In the genomic region with DNA sequence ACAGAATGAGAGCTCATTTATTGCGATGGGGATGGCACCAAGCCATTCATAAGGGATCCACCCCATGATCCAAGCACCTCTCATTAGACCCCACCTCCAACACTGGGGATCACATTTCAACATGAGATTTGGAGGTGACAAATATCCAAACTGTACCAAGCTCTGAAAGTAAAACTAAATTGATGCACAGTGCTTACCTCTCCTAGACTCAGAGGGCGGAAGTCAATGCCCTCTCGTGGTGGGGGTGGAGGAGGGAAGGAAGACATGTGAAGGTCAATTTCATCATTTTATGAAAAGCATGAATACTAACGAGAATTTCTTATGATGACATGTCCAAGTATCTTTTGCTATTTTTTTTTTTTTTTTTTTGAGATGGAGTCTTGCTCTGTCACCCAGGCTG, we compare ENCODE assay signal across 12 cellular contexts.
DNase-seq lines count a peak whose midpoint lies in the region; ATAC-seq and TF ChIP-seq lines count a peak whose summit lies in the region.
"Had no signal": no experiment of that assay in that cellular context is flagged by ENCODE, and none has a peak within 500 bp of the region (broad histone marks: within the 10 kb centered on the region; RNA-seq: fewer than 3 reads in every experiment).

No MANE protein-coding gene starts in this region.

- H3K4me3 Mint-ChIP-seq in naive thymus-derived CD4-positive, alpha-beta T cell: no peak overlapping the region

- H3K27me3 Mint-ChIP-seq in naive thymus-derived CD4-positive, alpha-beta T cell: peaks cover 0 to 5% (median 4%) of the 10 kb centered on the region in 5 donors

- H3K36me3 ChIP-seq in naive thymus-derived CD4-positive, alpha-beta T cell (ENCODE audit: control insufficient read depth in 2 of 3, insufficient read depth in 3 of 3, low read length in 3 of 3): no peaks in the 10 kb centered on the region

- in situ Hi-C loops in ACHN (cut with HindIII; ENCODE audit: low pct_ligation_motif_present, low pct_unique_long_range_greater_than_20kb, low sequenced_read_pairs): no loop called here

- no peaks in the 10 kb centered on the region for H3K36me3 Mint-ChIP-seq in naive thymus-derived CD4-positive, alpha-beta T cell
- H3K36me3 Mint-ChIP-seq: IgD-negative memory B cell had no signal

- intact Hi-C loops in naive thymus-derived CD4-positive, alpha-beta T cell (cut with micrococcal nuclease): loop anchor here in 1 of 2 donors (1.0 kb wide), 1 partner anchor 645 kb away; no protein-coding TSS in a partner anchor

- H3K27me3 ChIP-seq in HL-60 (ENCODE audit: insufficient read depth, poor library complexity, severe bottlenecking): no peaks in the 10 kb centered on the region
- H3K27me3 ChIP-seq in naive thymus-derived CD4-positive, alpha-beta T cell (ENCODE audit: control insufficient read depth in 2 of 2, insufficient read depth in 2 of 2, low read length in 2 of 2): no peaks in the 10 kb centered on the region

- CTCF ChIA-PET in naive thymus-derived CD4-positive, alpha-beta T cell (lab: Charles Lee): interaction anchor here (0.6 to 1.9 kb wide), 5 partner anchors 11 to 1051 kb away, joined by 3 to 8 read pairs (median 3); no protein-coding TSS in a partner anchor

- H3K27ac ChIP-seq in HL-60 (replicated peaks): no peak overlapping the region
- no peak overlapping the region for H3K27ac ChIP-seq in naive thymus-derived CD4-positive, alpha-beta T cell (ENCODE audit: low read depth, low read length)

- ATAC-seq in GM18519 (IDR thresholded peaks at IDR 0.05; ENCODE audit: low FRiP score, unreplicated experiment) (peak; percentile 61), GM21390 (IDR thresholded peaks at IDR 0.05; ENCODE audit: unreplicated experiment) (peak; percentile 79), GM19395 (IDR thresholded peaks at IDR 0.05; ENCODE audit: unreplicated experiment) (no peak)
- peak; percentile 44 for ATAC-seq in naive thymus-derived CD4-positive, alpha-beta T cell

- H3K9me3 ChIP-seq in naive thymus-derived CD4-positive, alpha-beta T cell (ENCODE audit: control insufficient read depth in 2 of 3, low read length in 3 of 3): no peaks in the 10 kb centered on the region

- H3K9me3 Mint-ChIP-seq in naive thymus-derived CD4-positive, alpha-beta T cell: no peaks in the 10 kb centered on the region
- H3K9me3 Mint-ChIP-seq: IgD-negative memory B cell had no signal

- H3K4me1 ChIP-seq in naive thymus-derived CD4-positive, alpha-beta T cell (ENCODE audit: control insufficient read depth in 2 of 2, insufficient read depth in 2 of 2, low read length in 2 of 2): peaks cover 3% of the 10 kb centered on the region in 2 donors

- H3K27ac Mint-ChIP-seq in naive thymus-derived CD4-positive, alpha-beta T cell: no peak overlapping the region
- H3K27ac Mint-ChIP-seq: IgD-negative memory B cell had no signal

- TF ChIP-seq CTCF in HL-60 (IDR thresholded peaks at IDR 0.05; ENCODE audit: insufficient read depth, low read length): no peak

- no peak overlapping the region for H3K4me3 ChIP-seq in HL-60 (replicated peaks; ENCODE audit: insufficient read depth, low read length)
- no peak overlapping the region for H3K4me3 ChIP-seq in naive thymus-derived CD4-positive, alpha-beta T cell (ENCODE audit: low read length)

- peaks cover 4 to 22% (median 4%) of the 10 kb centered on the region in 7 donors for H3K4me1 Mint-ChIP-seq in naive thymus-derived CD4-positive, alpha-beta T cell

- DNase-seq in HL-60 (ENCODE audit: low read depth in 1 of 2, low spot score in 1 of 2) (peak; percentile 15 to 35), NCI-H1930 (lab: John Stamatoyannopoulos, UW) (no peak), ACHN (no peak)
- DNase-seq in naive thymus-derived CD4-positive, alpha-beta T cell: no peak
- DNase-seq: EL, NCI-H524, nucleus accumbens, SW 1271 had no signal

- POLR2A ChIA-PET in naive thymus-derived CD4-positive, alpha-beta T cell (lab: Charles Lee): no interaction called here

Comparison
In these comparisons a context has a peak if more than half of its experiments do, and no peak if none do; other contexts are left out.
1. DNase-seq: peak in HL-60 (2 of 2); none in naive thymus-derived CD4-positive, alpha-beta T cell (0 of 9), NCI-H1930 (0 of 2) and ACHN (single experiment).